1 cellular context compared by ENCODE assay signal in the genomic region with DNA sequence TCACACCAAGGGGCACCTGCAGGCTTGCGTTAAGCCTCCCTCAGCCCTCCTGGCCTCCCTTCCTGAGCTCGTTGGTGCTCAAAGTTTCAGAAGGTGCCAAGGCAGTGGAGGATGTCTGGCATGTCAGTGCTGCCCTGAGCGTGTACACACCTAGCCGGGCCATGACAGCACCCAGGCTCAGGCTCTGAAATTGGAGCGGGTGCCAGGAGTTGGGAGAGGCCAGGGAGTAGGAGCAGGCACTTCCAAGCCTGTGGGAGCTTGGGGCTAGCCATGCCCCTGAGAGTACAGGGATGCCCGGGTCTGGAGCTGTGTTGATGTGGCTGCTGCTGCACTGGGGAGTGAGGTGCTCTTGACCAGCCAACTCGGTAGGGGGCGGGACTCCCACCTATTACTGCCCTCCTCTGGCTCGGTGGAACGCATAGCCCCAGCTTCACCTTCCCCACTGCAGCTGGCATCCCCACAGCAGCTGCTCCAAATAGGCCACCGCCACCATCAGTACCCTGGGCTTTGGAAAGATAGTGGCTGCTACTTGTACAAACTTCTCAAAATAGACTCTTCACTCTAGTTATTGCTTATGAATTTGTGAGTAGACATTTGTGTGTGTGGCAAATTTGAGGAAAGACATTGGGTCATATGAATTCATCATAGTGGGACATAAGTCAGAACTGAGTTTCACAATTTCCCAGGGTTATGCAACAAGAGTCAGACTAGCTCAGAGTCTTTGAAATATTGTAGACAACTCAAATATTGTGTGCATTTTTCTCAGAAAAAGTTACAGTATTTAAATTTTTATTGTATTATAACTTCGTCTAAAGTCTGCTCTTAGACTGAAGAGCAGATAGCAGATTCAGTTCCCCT.
TF ChIP-seq lines count a peak whose summit lies in the region.

No MANE protein-coding gene starts in this region.

TF ChIP-seq in HCT116, 20 proteins besides CTCF, POLR2A, EP300 and RAD21 (continued from another document):
- TF ChIP-seq MAX (IDR thresholded peaks at IDR 0.05), result no peak
- TF ChIP-seq SP1 (IDR thresholded peaks at IDR 0.05; ENCODE audit: low read depth), result no peak
- no peak for TF ChIP-seq SIN3A (IDR thresholded peaks at IDR 0.05; ENCODE audit: low read depth)
- TF ChIP-seq CEBPB (IDR thresholded peaks at IDR 0.05; ENCODE audit: low read depth), result no peak
- no peak for TF ChIP-seq FOSL1 (IDR thresholded peaks at IDR 0.05; ENCODE audit: low read depth)
- no peak for TF ChIP-seq TCF7L2 (IDR thresholded peaks at IDR 0.05; ENCODE audit: borderline replicate concordance, extremely low read depth, insufficient read depth, insufficient read length)
- TF ChIP-seq EGR1 (IDR thresholded peaks at IDR 0.05; ENCODE audit: low read depth), result no peak
